In genomic region chr6:88166901-88167624, GRCh38 we compare ENCODE assay signal across 8 cellular contexts. TPM values are rescaled to one million over a fixed set of nuclear protein-coding genes. Genes with fewer than 3 reads are reported as not detected.
A peak's percentile ranks its signal among the peaks of the same experiment; 100 is the strongest.
DNase-seq lines count a peak whose midpoint lies in the region; ATAC-seq and TF ChIP-seq lines count a peak whose summit lies in the region.

No MANE protein-coding gene starts in this region.

- H3K27ac Mint-ChIP-seq in naive thymus-derived CD8-positive, alpha-beta T cell, result no peak overlapping the region

- H3K4me3 Mint-ChIP-seq in naive thymus-derived CD8-positive, alpha-beta T cell, result peak overlapping the region; percentile 1 to 76 (median 65)

- no peaks in the 10 kb centered on the region for H3K36me3 ChIP-seq in MG63
- H3K36me3 ChIP-seq in colonic mucosa, result no peaks in the 10 kb centered on the region

- H3K27me3 ChIP-seq in MG63, result peaks cover 38% of the 10 kb centered on the region
- peaks cover 25% of the 10 kb centered on the region for H3K27me3 ChIP-seq in colonic mucosa

- H3K27me3 Mint-ChIP-seq in naive thymus-derived CD8-positive, alpha-beta T cell, result peaks cover 39 to 76% (median 60%) of the 10 kb centered on the region in 5 donors

- peak overlapping the region; percentile 73 for H3K4me3 ChIP-seq in GM12864 (ENCODE audit: low read depth, low read length)
- peak overlapping the region; percentile 53; the same call in 1 of the 2 replicates for H3K4me3 ChIP-seq in MG63
- H3K4me3 ChIP-seq in colonic mucosa, result peak overlapping the region; percentile 52

- peak overlapping the region in 1 of 2 donors; percentile 43 for H3K9ac ChIP-seq in colonic mucosa (ENCODE audit: low read depth in 2 of 2, low read length in 2 of 2)

- POLR2A ChIA-PET in naive thymus-derived CD8-positive, alpha-beta T cell (lab: Charles Lee), result no interaction called here

- H3K4me1 Mint-ChIP-seq in naive thymus-derived CD8-positive, alpha-beta T cell, result peaks cover 10 to 21% (median 15%) of the 10 kb centered on the region in 4 donors

- intact Hi-C loops in colonic mucosa (cut with DNase I), result loop anchor here (5.0 kb wide), 1 partner anchor 235 kb away; no protein-coding TSS in a partner anchor

- no peak for DNase-seq in GM12864 (ENCODE audit: low read depth)
- DNase-seq in MG63, result no peak
- DNase-seq in colonic mucosa, result no peak
- no peak for DNase-seq in naive thymus-derived CD8-positive, alpha-beta T cell
- DNase-seq in LoVo (ENCODE audit: low spot score), result no peak
- DNase-seq in EL, result no peak

- H3K9me3 Mint-ChIP-seq in naive thymus-derived CD8-positive, alpha-beta T cell, result no peaks in the 10 kb centered on the region

- H3K9me3 ChIP-seq in MG63 (no peaks in the 10 kb centered on the region), colonic mucosa (no peaks in the 10 kb centered on the region)

- peak; percentile 6 for ATAC-seq in GM21515 (IDR thresholded peaks at IDR 0.05; ENCODE audit: unreplicated experiment)
- no peak for ATAC-seq in naive thymus-derived CD8-positive, alpha-beta T cell
- ATAC-seq in GM19324 (IDR thresholded peaks at IDR 0.05; ENCODE audit: low FRiP score, unreplicated experiment), result no peak

- peaks cover 3% of the 10 kb centered on the region for H3K4me1 ChIP-seq in colonic mucosa

- H3K27ac ChIP-seq in colonic mucosa, result no peak overlapping the region

- TF ChIP-seq CTCF in GM12864 (IDR thresholded peaks at IDR 0.05; ENCODE audit: low read depth, low read length, missing control alignments) (no peak), colonic mucosa (IDR thresholded peaks at IDR 0.05) (no peak)

- peaks cover 0 to 12% (median 9%) of the 10 kb centered on the region in 3 donors for H3K36me3 Mint-ChIP-seq in naive thymus-derived CD8-positive, alpha-beta T cell

RNA-seq across cellular contexts. Expression of gene CNR1, which starts 0.9 kb away (rescaled TPM):
- total RNA-seq in MG63 (2014; rRNA removed; shearing (Covaris generic); ENCODE audit: low replicate concordance), result 0.07 and 0.72 TPM in 2 replicates
- 1 to 10 TPM in 1 of 2 donors, under 1 TPM in 1; 0.82 to 2.9 TPM for total RNA-seq in colonic mucosa
- 1 to 10 TPM in 1 of 2 experiments, under 1 TPM in 1; 0.27 to 1.1 TPM for total RNA-seq in naive thymus-derived CD8-positive, alpha-beta T cell
- polyA plus RNA-seq in naive thymus-derived CD8-positive, alpha-beta T cell, result not detected
